8 cellular contexts compared by ENCODE assay signal in genomic region chr2:206766057-206766930, GRCh38. TPM values are rescaled to one million over a fixed set of nuclear protein-coding genes. Genes with fewer than 3 reads are reported as not detected.
A peak's percentile ranks its signal among the peaks of the same experiment; 100 is the strongest.
DNase-seq lines count a peak whose midpoint lies in the region; TF ChIP-seq lines count a peak whose summit lies in the region.

No MANE protein-coding gene starts in this region.

- DNase-seq in chondrocyte (ENCODE audit: low spot score) (no peak), OCI-M2 (lab: John Stamatoyannopoulos, UW; ENCODE audit: unreplicated experiment) (no peak), GM03348 (ENCODE audit: low spot score) (no peak), retina (no peak), DMS153 (lab: John Stamatoyannopoulos, UW) (no peak)

- peaks cover 11% of the 10 kb centered on the region for H3K27me3 ChIP-seq in ACC112 (ENCODE audit: insufficient read depth, low read length)
- H3K27me3 ChIP-seq in muscle layer of duodenum (ENCODE audit: low read depth, low read length) = no peaks in the 10 kb centered on the region

- peaks cover 15% of the 10 kb centered on the region for H3K4me1 ChIP-seq in ACC112 (ENCODE audit: control insufficient read depth, insufficient read depth, low read length, unreplicated experiment)
- H3K4me1 ChIP-seq in muscle layer of duodenum (ENCODE audit: control insufficient read depth in 1 of 2, insufficient read depth in 2 of 2, low read length in 2 of 2) = peaks cover 5 to 33% of the 10 kb centered on the region in 2 donors

- H3K9me3 ChIP-seq in muscle layer of duodenum (ENCODE audit: control insufficient read depth in 1 of 2, low read length in 2 of 2) = no peaks in the 10 kb centered on the region

- H3K4me3 Mint-ChIP-seq in IgD-negative memory B cell (peak overlapping the region; percentile 92 to 97 (median 96)), chondrocyte (ENCODE audit: unreplicated experiment) (peak overlapping the region; percentile 94)

- peaks cover 28% of the 10 kb centered on the region for H3K79me2 ChIP-seq in ACC112 (ENCODE audit: control insufficient read depth, insufficient read depth, low read length, unreplicated experiment)

- H3K36me3 ChIP-seq in ACC112 (ENCODE audit: insufficient read depth, low read length) = peaks cover 18% of the 10 kb centered on the region
- peaks cover 18 to 28% of the 10 kb centered on the region in 2 donors for H3K36me3 ChIP-seq in muscle layer of duodenum (ENCODE audit: control insufficient read depth in 1 of 2, insufficient read depth in 2 of 2, low read length in 2 of 2)

- peaks cover 24 to 30% (median 26%) of the 10 kb centered on the region in 3 donors for H3K4me1 Mint-ChIP-seq in IgD-negative memory B cell
- H3K4me1 Mint-ChIP-seq in chondrocyte (ENCODE audit: low read depth) = peaks cover 24% of the 10 kb centered on the region

- H3K36me3 Mint-ChIP-seq in IgD-negative memory B cell = peaks cover 3% of the 10 kb centered on the region
- peaks cover 4% of the 10 kb centered on the region for H3K36me3 Mint-ChIP-seq in chondrocyte (ENCODE audit: low read depth)

- no peak for TF ChIP-seq CTCF in chondrocyte (IDR thresholded peaks at IDR 0.05)

- H3K9me3 Mint-ChIP-seq in IgD-negative memory B cell (no peaks in the 10 kb centered on the region), chondrocyte (ENCODE audit: low read depth) (no peaks in the 10 kb centered on the region)

- peak overlapping the region; percentile 99 for H2AFZ ChIP-seq in ACC112 (ENCODE audit: low read length, unreplicated experiment)

- H3K27me3 Mint-ChIP-seq in IgD-negative memory B cell = peaks cover 2% of the 10 kb centered on the region
- H3K27me3 Mint-ChIP-seq in chondrocyte (ENCODE audit: low read depth) = no peaks in the 10 kb centered on the region

- peak overlapping the region; percentile 99 for H3K4me3 ChIP-seq in ACC112 (ENCODE audit: low read depth, low read length)
- H3K4me3 ChIP-seq in muscle layer of duodenum (ENCODE audit: low read depth in 1 of 2, low read length in 2 of 2) = peak overlapping the region; percentile 80 to 96

- H3K27ac ChIP-seq in ACC112 (ENCODE audit: low read depth, low read length) (peak overlapping the region; percentile 89), muscle layer of duodenum (ENCODE audit: low read length) (no peak overlapping the region)

- H3K27ac Mint-ChIP-seq in IgD-negative memory B cell = peak overlapping the region; percentile 94 to 99 (median 97)
- H3K27ac Mint-ChIP-seq in chondrocyte (ENCODE audit: unreplicated experiment) = peak overlapping the region; percentile 99

RNA-seq across cellular contexts. Expression of gene FASTKD2, which starts 0.9 kb away (rescaled TPM):
- polyA plus RNA-seq in IgD-negative memory B cell = 20.2 TPM
- total RNA-seq in chondrocyte = 15.7 to 24.8 TPM (median 16.8 TPM) in 3 replicates

RNA-seq across cellular contexts. Expression of gene MDH1B, which starts 1.2 kb away (rescaled TPM):
- polyA plus RNA-seq in IgD-negative memory B cell = not detected
- total RNA-seq in chondrocyte = 0.82 to 1.5 TPM (median 0.90 TPM) in 3 replicates

RNA-seq across cellular contexts. Expression of gene DYTN, which starts 48.1 kb away (rescaled TPM):
- polyA plus RNA-seq in IgD-negative memory B cell = not detected
- not detected in 3 replicates for total RNA-seq in chondrocyte
